In the genomic region with DNA sequence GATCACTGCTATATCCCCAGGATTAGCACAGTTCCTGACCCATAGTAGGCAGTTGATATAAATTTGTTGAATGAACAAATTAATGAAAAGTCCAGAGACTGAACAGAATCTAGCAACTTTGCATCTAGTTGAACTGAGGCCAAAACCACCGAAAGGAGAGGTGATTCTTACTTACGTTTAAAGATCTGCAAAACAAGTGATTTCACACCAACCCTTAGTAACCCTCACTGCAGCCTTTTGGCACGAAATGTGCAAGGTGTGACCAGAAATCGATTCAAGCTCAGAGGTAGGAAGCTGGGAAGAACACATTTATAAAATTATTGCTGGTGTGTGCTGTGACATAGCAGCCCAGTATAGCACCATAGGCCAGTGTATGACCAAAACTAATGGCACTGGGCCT, we compare ENCODE assay signal across 32 cellular contexts.
"Had no signal": no experiment of that assay in that cellular context is flagged by ENCODE, and none has a peak within 500 bp of the region (broad histone marks: within the 10 kb centered on the region; RNA-seq: fewer than 3 reads in every experiment).

No MANE protein-coding gene starts in this region.

- H3K27ac ChIP-seq: adrenal gland, body of pancreas, brain microvascular endothelial cell, breast epithelium, VCaP had no signal

- H3K27me3 ChIP-seq: adrenal gland, body of pancreas, brain microvascular endothelial cell, breast epithelium had no signal

- H3K4me3 ChIP-seq: adrenal gland, body of pancreas, breast epithelium had no signal

- DNase-seq: activated B cell treated with CpG ODN at 0.5 μM for 24 hours; activated CD4-positive, alpha-beta memory T cell treated with anti-CD3 and anti-CD28 coated beads for 36 hours; activated CD4-positive, alpha-beta T cell treated with anti-CD3 and anti-CD28 coated beads for 4 hours; activated CD4-positive, alpha-beta T cell treated with anti-CD3 and anti-CD28 coated beads, Interleukin-2, amount 10 ng/mL, durations not matched to agents 24 days and 14 days; activated CD4-positive, alpha-beta T cell treated with anti-CD3 and anti-CD28 coated beads, Interleukin-2, amount 50 U/mL, for 1 hour; activated CD4-positive, alpha-beta T cell treated with anti-CD3 and anti-CD28 coated beads, Interleukin-2, amount 50 U/mL, for 4 hours; activated CD4-positive, CD25-positive, alpha-beta regulatory T cell treated with anti-CD3 and anti-CD28 coated beads, Interleukin-2, amount 50 U/mL, for 72 hours; activated CD8-positive, alpha-beta memory T cell treated with anti-CD3 and anti-CD28 coated beads, Interleukin-2, amount 50 U/mL, for 4 hours; activated CD8-positive, alpha-beta T cell treated with anti-CD3 and anti-CD28 coated beads for 36 hours; activated effector memory CD4-positive, alpha-beta T cell treated with anti-CD3 and anti-CD28 coated beads, Interleukin-2, amount 50 U/mL, for 16 hours; activated gamma-delta T cell treated with Interleukin-2 at 50 U/mL for 16 hours; activated naive CD4-positive, alpha-beta T cell; activated naive CD4-positive, alpha-beta T cell treated with anti-CD3 and anti-CD28 coated beads for 36 hours; activated naive CD4-positive, alpha-beta T cell treated with anti-CD3 and anti-CD28 coated beads, Interleukin-2, amount 50 U/mL, for 16 hours; activated naive CD8-positive, alpha-beta T cell treated with anti-CD3 and anti-CD28 coated beads for 36 hours; activated T-cell treated with anti-CD3 and anti-CD28 coated beads for 4 hours; activated T-cell treated with anti-CD3 and anti-CD28 coated beads, Interleukin-2, amount 50 U/mL, for 1 hour; activated T-cell treated with anti-CD3 and anti-CD28 coated beads, Interleukin-2, amount 50 U/mL, for 4 hours; activated T-cell treated with anti-CD3 and anti-CD28 coated beads, Interleukin-2, amount 50 U/mL, for 72 hours; adrenal gland; amniotic stem cell; aorta; body of pancreas; brain microvascular endothelial cell; central memory CD4-positive, alpha-beta T cell; T-cell; T-helper 2 cell; T-helper 9 cell had no signal

- H3K9me3 ChIP-seq: adrenal gland, body of pancreas, breast epithelium had no signal

- H3K4me1 ChIP-seq: adrenal gland, body of pancreas, breast epithelium had no signal

- ATAC-seq: activated CD8-positive, alpha-beta T cell treated with anti-CD3 and anti-CD28 coated beads for 36 hours; activated naive CD4-positive, alpha-beta T cell treated with anti-CD3 and anti-CD28 coated beads, Interleukin-2, amount 50 U/mL, for 72 hours; activated T-cell treated with anti-CD3 and anti-CD28 coated beads, Interleukin-2, amount 50 U/mL, for 4 hours; activated T-cell treated with anti-CD3 and anti-CD28 coated beads, Interleukin-2, amount 50 U/mL, for 72 hours; activated T-helper 17 cell treated with anti-CD3 and anti-CD28 coated beads, Interleukin-2, amount 50 U/mL, for 72 hours; body of pancreas; T-cell had no signal

- H3K36me3 ChIP-seq: adrenal gland, brain microvascular endothelial cell, breast epithelium had no signal
